Comparison of ENCODE assay signal across 27 cellular contexts in the genomic region with DNA sequence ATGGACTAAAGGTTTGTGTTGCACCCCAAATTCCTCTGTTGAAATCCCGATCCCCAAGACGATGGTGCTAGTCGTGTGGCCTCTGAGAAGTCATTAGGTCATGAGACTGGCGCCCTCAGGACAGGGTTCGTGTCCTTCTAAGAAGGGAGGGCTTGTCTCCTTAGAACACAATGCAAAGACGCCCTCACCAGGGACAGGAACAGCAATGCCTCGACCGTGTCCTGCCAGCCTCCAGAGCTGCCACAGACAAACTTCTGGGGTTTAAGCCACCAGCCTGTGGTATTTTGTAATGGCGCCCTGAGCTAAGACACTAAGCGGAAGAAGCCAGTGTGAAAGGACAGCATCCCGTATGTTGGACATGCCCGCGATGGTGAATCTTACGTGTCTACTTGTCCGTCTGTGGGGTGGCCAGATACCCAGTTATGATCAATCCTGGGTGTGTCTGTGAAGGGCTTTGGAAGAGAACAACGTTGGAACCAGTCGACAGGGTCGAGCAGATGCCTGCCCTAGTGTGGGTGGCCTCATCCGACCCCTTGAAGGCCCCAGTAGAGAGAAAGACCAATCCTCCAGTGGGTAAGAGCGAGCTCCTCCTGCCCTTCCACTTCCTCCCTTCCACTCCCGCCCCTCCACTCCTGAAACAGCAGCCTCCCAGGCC.
"Had no signal": no experiment of that assay in that cellular context is flagged by ENCODE, and none has a peak within 500 bp of the region (broad histone marks: within the 10 kb centered on the region; RNA-seq: fewer than 3 reads in every experiment).

No MANE protein-coding gene starts in this region.

- H3K27me3 ChIP-seq: ascending aorta, breast epithelium, cardiac muscle cell, colonic mucosa had no signal

- H3K4me3 ChIP-seq: ascending aorta, breast epithelium, cardiac muscle cell, colonic mucosa, gastroesophageal sphincter had no signal

- H3K4me1 ChIP-seq: ascending aorta, breast epithelium, colonic mucosa, gastroesophageal sphincter had no signal

- H3K9me3 ChIP-seq: ascending aorta, breast epithelium, colonic mucosa, gastroesophageal sphincter had no signal

- DNase-seq: activated CD4-positive, alpha-beta memory T cell treated with anti-CD3 and anti-CD28 coated beads for 36 hours; activated CD4-positive, alpha-beta T cell treated with anti-CD3 and anti-CD28 coated beads for 36 hours; activated CD4-positive, alpha-beta T cell treated with anti-CD3 and anti-CD28 coated beads, Interleukin-2, amount 10 ng/mL, durations not matched to agents 24 days and 14 days; activated CD4-positive, CD25-positive, alpha-beta regulatory T cell; activated CD4-positive, CD25-positive, alpha-beta regulatory T cell treated with anti-CD3 and anti-CD28 coated beads, Interleukin-2, amount 50 U/mL, for 72 hours; activated CD8-positive, alpha-beta memory T cell treated with anti-CD3 and anti-CD28 coated beads, Interleukin-2, amount 10 ng/mL, durations not matched to agents 7 days and 5 days; activated CD8-positive, alpha-beta memory T cell treated with anti-CD3 and anti-CD28 coated beads, Interleukin-2, amount 50 U/mL, for 4 hours; activated CD8-positive, alpha-beta T cell treated with anti-CD3 and anti-CD28 coated beads, Interleukin-2, amount 10 ng/mL, durations not matched to agents 7 days and 5 days; activated gamma-delta T cell; activated naive CD4-positive, alpha-beta T cell; activated naive CD4-positive, alpha-beta T cell treated with anti-CD3 and anti-CD28 coated beads, Interleukin-2, amount 10 ng/mL, durations not matched to agents 7 days and 5 days; activated naive CD8-positive, alpha-beta T cell treated with anti-CD3 and anti-CD28 coated beads, Interleukin-2, amount 10 ng/mL, durations not matched to agents 7 days and 5 days; activated T-cell treated with anti-CD3 and anti-CD28 coated beads, Interleukin-2, amount 50 U/mL, for 1 hour; activated T-cell treated with anti-CD3 and anti-CD28 coated beads, Interleukin-2, amount 50 U/mL, for 48 hours; central memory CD4-positive, alpha-beta T cell; cerebellar nuclear complex; colonic mucosa; effector memory CD4-positive, alpha-beta T cell; endodermal cell; foreskin melanocyte; T-helper 2 cell had no signal

- H3K36me3 ChIP-seq: ascending aorta, breast epithelium, cardiac muscle cell, colonic mucosa, gastroesophageal sphincter had no signal

- ATAC-seq: activated CD4-positive, alpha-beta T cell treated with anti-CD3 and anti-CD28 coated beads for 36 hours; activated CD8-positive, alpha-beta memory T cell treated with anti-CD3 and anti-CD28 coated beads, Interleukin-2, amount 10 ng/mL, durations not matched to agents 7 days and 5 days; activated CD8-positive, alpha-beta T cell treated with anti-CD3 and anti-CD28 coated beads, Interleukin-2, amount 10 ng/mL, durations not matched to agents 7 days and 5 days; activated naive CD4-positive, alpha-beta T cell treated with anti-CD3 and anti-CD28 coated beads, Interleukin-2, amount 50 U/mL, for 72 hours; esophagus mucosa; gastroesophageal sphincter had no signal

- H3K27ac ChIP-seq: ascending aorta, breast epithelium, cardiac muscle cell, colonic mucosa, gastroesophageal sphincter had no signal
